Comparison of ENCODE assay signal across 21 cellular contexts in genomic region chr1:156461141-156461540, GRCh38. TPM values are rescaled to one million over a fixed set of nuclear protein-coding genes. Genes with fewer than 3 reads are reported as not detected.
DNase-seq lines count a peak whose midpoint lies in the region; ATAC-seq, FAIRE-seq and TF ChIP-seq lines count a peak whose summit lies in the region.
"Had no signal": no experiment of that assay in that cellular context is flagged by ENCODE, and none has a peak within 500 bp of the region (broad histone marks: within the 10 kb centered on the region; RNA-seq: fewer than 3 reads in every experiment).

No MANE protein-coding gene starts in this region.

- TF ChIP-seq CTCF in HepG2 (CRISPR knock-in tag; IDR thresholded peaks at IDR 0.05) (no peak), right lobe of liver (IDR thresholded peaks at IDR 0.05) (no peak), GM13977 (IDR thresholded peaks at IDR 0.05; ENCODE audit: extremely low read depth, insufficient read depth, missing control alignments) (no peak)

- WGBS in HepG2 (ENCODE audit: low lambda C conversion rate) = 3% methylated on average over 4 of the region's 4 CpGs
- 47% methylated on average over 3 of the region's 4 CpGs for WGBS in right lobe of liver (ENCODE audit: insufficient coverage, low coverage, low lambda C conversion rate, missing lambda C conversion rate)

- no peaks in the 10 kb centered on the region for H3K9me3 Mint-ChIP-seq in dendritic cell treated with granulocyte-macrophage colony-stimulating factor and Interleukin-4, amounts not matched to agents 40 ng/mL and 50 ng/mL, for 4 days
- H3K9me3 Mint-ChIP-seq: activated T-cell treated with anti-CD3 and anti-CD28 coated beads, Interleukin-2, amount 50 U/mL, for 72 hours; endodermal cell had no signal

- BruUV-seq in HepG2 (replicated peaks; lab: Mats Ljungman, UMichigan) = no TSS peak

- H3K4me1 Mint-ChIP-seq in dendritic cell treated with granulocyte-macrophage colony-stimulating factor and Interleukin-4, amounts not matched to agents 40 ng/mL and 50 ng/mL, for 4 days (ENCODE audit: low read depth) = peaks cover 46% of the 10 kb centered on the region

- no peak overlapping the region for H3K27ac ChIP-seq in HepG2 (ENCODE audit: extremely low read length, insufficient read depth, low read length)
- H3K27ac ChIP-seq in right lobe of liver = no peak overlapping the region
- H3K27ac ChIP-seq in rectal smooth muscle tissue (ENCODE audit: low read depth, low read length) = peak overlapping the region; percentile 9
- H3K27ac ChIP-seq: upper lobe of right lung had no signal

- TF ChIP-seq EP300 in HepG2 (IDR thresholded peaks at IDR 0.05; ENCODE audit: low read depth in 2 of 2, low read length in 2 of 2) (no peak), HepG2 (CRISPR knock-in tag; IDR thresholded peaks at IDR 0.05; ENCODE audit: borderline replicate concordance) (no peak)

- intact Hi-C loops in HepG2 (cut with micrococcal nuclease; ENCODE audit: unreplicated experiment) = no loop called here
- intact Hi-C loops in right lobe of liver (cut with DNase I) = loop anchor here (5.0 to 10.0 kb wide), 2 partner anchors 36 to 144 kb away; partner anchors contain the start of gene GPATCH4 (in 1 of the 2)
- intact Hi-C loops in dendritic cell treated with granulocyte-macrophage colony-stimulating factor and Interleukin-4, amounts not matched to agents 40 ng/mL and 50 ng/mL, for 4 days (cut with micrococcal nuclease) = no loop called here

- in situ Hi-C loops in HepG2 (cut with HindIII; ENCODE audit: extremely low pct_ligation_motif_present, low pct_unique_long_range_greater_than_20kb) (no loop called here), GM13977 (cut with MboI; ENCODE audit: low pct_unique_long_range_greater_than_20kb, low sequenced_read_pairs, unreplicated experiment) (no loop called here)

- no peak for TF ChIP-seq RAD21 in HepG2 (CRISPR knock-in tag; IDR thresholded peaks at IDR 0.05)

- H3K9ac ChIP-seq in HepG2 (ENCODE audit: insufficient read depth, low read depth, low read length) (no peak overlapping the region), rectal smooth muscle tissue (ENCODE audit: low read length) (no peak overlapping the region)

- H3K27ac Mint-ChIP-seq in dendritic cell treated with granulocyte-macrophage colony-stimulating factor and Interleukin-4, amounts not matched to agents 40 ng/mL and 50 ng/mL, for 4 days = peak overlapping the region; percentile 31
- H3K27ac Mint-ChIP-seq: activated T-cell treated with anti-CD3 and anti-CD28 coated beads, Interleukin-2, amount 50 U/mL, for 72 hours; endodermal cell had no signal

- H3K4me2 ChIP-seq in HepG2 (ENCODE audit: low read depth, low read length) = no peak overlapping the region

- no peaks in the 10 kb centered on the region for H3K79me2 ChIP-seq in HepG2 (ENCODE audit: insufficient read depth, low read length)

- TF ChIP-seq POLR2A in HepG2 (IDR thresholded peaks at IDR 0.05; ENCODE audit: insufficient read depth in 1 of 2, low read depth in 2 of 2, low read length in 2 of 2) (no peak), right lobe of liver (IDR thresholded peaks at IDR 0.05) (no peak)

- H3K27me3 ChIP-seq in HepG2 (ENCODE audit: control insufficient read depth in 1 of 2, insufficient read depth in 2 of 2, low read length in 2 of 2) (no peaks in the 10 kb centered on the region), right lobe of liver (no peaks in the 10 kb centered on the region), rectal smooth muscle tissue (ENCODE audit: control insufficient read depth, insufficient read depth, low read length) (no peaks in the 10 kb centered on the region)
- H3K27me3 ChIP-seq: upper lobe of right lung had no signal

- ATAC-seq in HepG2 (no peak), right lobe of liver (no peak), HG03159 (IDR thresholded peaks at IDR 0.05; ENCODE audit: unreplicated experiment) (no peak)
- ATAC-seq: activated T-cell treated with anti-CD3 and anti-CD28 coated beads, Interleukin-2, amount 50 U/mL, for 72 hours; left colon; mucosa of descending colon; upper lobe of right lung had no signal

- H3K4me3 Mint-ChIP-seq in dendritic cell treated with granulocyte-macrophage colony-stimulating factor and Interleukin-4, amounts not matched to agents 40 ng/mL and 50 ng/mL, for 4 days = no peak overlapping the region
- H3K4me3 Mint-ChIP-seq: activated T-cell treated with anti-CD3 and anti-CD28 coated beads, Interleukin-2, amount 50 U/mL, for 72 hours; endodermal cell had no signal

- H3K4me3 ChIP-seq in HepG2 (replicated peaks in 1 of 3; ENCODE audit: insufficient read depth in 1 of 3, low read depth in 2 of 3, low read length in 3 of 3) = no peak overlapping the region
- H3K4me3 ChIP-seq in right lobe of liver = no peak overlapping the region
- no peak overlapping the region for H3K4me3 ChIP-seq in rectal smooth muscle tissue (ENCODE audit: low read length)
- H3K4me3 ChIP-seq: mucosa of descending colon, upper lobe of right lung had no signal

- DNase-seq in HepG2 (ENCODE audit: low spot score) = peak; percentile 29
- DNase-seq in right lobe of liver = no peak
- no peak for DNase-seq in kidney glomerular epithelial cell (lab: John Stamatoyannopoulos, UW)
- DNase-seq in GM13977 (ENCODE audit: low spot score) = no peak
- DNase-seq in NCI-H146 treated with DMSO at 0.1 percent for 48 hours (lab: John Stamatoyannopoulos, UW; ENCODE audit: unreplicated experiment) = no peak
- DNase-seq: activated CD4-positive, alpha-beta T cell treated with anti-CD3 and anti-CD28 coated beads, Interleukin-2, amount 50 U/mL, for 4 hours; activated T-cell treated with anti-CD3 and anti-CD28 coated beads, Interleukin-2, amount 50 U/mL, for 72 hours; cerebellar nuclear complex; COR-L47; EL; endodermal cell; left colon; mucosa of descending colon; NCI-H1436 treated with DMSO at 0.1 percent for 48 hours; NCI-H226; RPMI8226; small intestine; upper lobe of right lung had no signal

- POLR2A ChIA-PET in HepG2 (lab: Yijun Ruan, JAX) = interaction anchor here (0.6 to 5.4 kb wide), 2 partner anchors 10 to 41 kb away, joined by 3 to 93 read pairs; partner anchors contain the start of gene MEF2D

- peaks cover 53% of the 10 kb centered on the region for H3K36me3 Mint-ChIP-seq in dendritic cell treated with granulocyte-macrophage colony-stimulating factor and Interleukin-4, amounts not matched to agents 40 ng/mL and 50 ng/mL, for 4 days (ENCODE audit: low read depth)

- CTCF ChIA-PET in HepG2 (lab: Yijun Ruan, JAX; ENCODE audit: low intra/inter-chr PET ratio, low total read pairs) = no interaction called here

- H2AFZ ChIP-seq in HepG2 (ENCODE audit: low read length) = no peak overlapping the region

- H3K36me3 ChIP-seq in HepG2 (replicated peaks in 1 of 2; ENCODE audit: control insufficient read depth in 1 of 2, insufficient read depth in 2 of 2, low read length in 2 of 2) (no peaks in the 10 kb centered on the region; a peak in 1 of 5 replicates), right lobe of liver (no peaks in the 10 kb centered on the region), rectal smooth muscle tissue (ENCODE audit: control insufficient read depth, insufficient read depth, low read length) (no peaks in the 10 kb centered on the region)

- H3K4me1 ChIP-seq in HepG2 (ENCODE audit: insufficient read depth, low read length) (peaks cover 45% of the 10 kb centered on the region), right lobe of liver (no peaks in the 10 kb centered on the region), rectal smooth muscle tissue (ENCODE audit: control insufficient read depth, insufficient read depth, low read length) (peaks cover 12% of the 10 kb centered on the region)

- H3K9me3 ChIP-seq in HepG2 (ENCODE audit: low read length) (no peaks in the 10 kb centered on the region), right lobe of liver (no peaks in the 10 kb centered on the region)
- H3K9me3 ChIP-seq: mucosa of descending colon, upper lobe of right lung had no signal

- no peaks in the 10 kb centered on the region for H3K27me3 Mint-ChIP-seq in dendritic cell treated with granulocyte-macrophage colony-stimulating factor and Interleukin-4, amounts not matched to agents 40 ng/mL and 50 ng/mL, for 4 days

- H4K20me1 ChIP-seq in HepG2 (ENCODE audit: insufficient read depth, low read length) = no peaks in the 10 kb centered on the region

- no peak for FAIRE-seq in HepG2 (lab: Jason Lieb, UNC)
- FAIRE-seq: small intestine had no signal

TF ChIP-seq in HepG2, 621 proteins besides CTCF, POLR2A, EP300 and RAD21 (continues in another document):
- no peak for TF ChIP-seq SOX6 (IDR thresholded peaks at IDR 0.05)
- TF ChIP-seq SOX6 (CRISPR knock-in tag; IDR thresholded peaks at IDR 0.05) = 0 out of 2 replicates have a peak, but pooled peaks have one; percentile 13
- TF ChIP-seq SOX13 (IDR thresholded peaks at IDR 0.05) = no peak
- peak in 1 of 2 experiments; percentile 36; a peak in 1 of 4 replicates for TF ChIP-seq SOX13 (CRISPR knock-in tag; conservative IDR thresholded peaks at IDR 0.05 in 1 of 2, IDR thresholded peaks at IDR 0.05 in 1 of 2)
- peak; percentile 29; the same call in 1 of the 2 replicates for TF ChIP-seq TCF7 (IDR thresholded peaks at IDR 0.05; ENCODE audit: low read depth)
- peak; percentile 83 for TF ChIP-seq BHLHE40 (IDR thresholded peaks at IDR 0.05; ENCODE audit: low read length)

RNA-seq across cellular contexts. Expression of gene MEF2D, which starts 39.4 kb away (rescaled TPM):
- 1.3 and 1.6 TPM in 2 replicates for total RNA-seq in HepG2 (2016; rRNA removed; fragmentation: Illumina TruSeq; extraction: Trizol)
- total RNA-seq in HepG2 (2016; cell fraction: cytosol; rRNA removed; fragmentation: Illumina TruSeq; extraction: Trizol; ENCODE audit: low read depth) = 0.10 and 0.18 TPM in 2 replicates
- total RNA-seq in HepG2 (2016; cell fraction: insoluble cytoplasmic fraction; rRNA removed; fragmentation: Illumina TruSeq; extraction: Trizol) = 0.94 and 1.4 TPM in 2 replicates
- total RNA-seq in HepG2 (2016; cell fraction: membrane; rRNA removed; fragmentation: Illumina TruSeq; extraction: Trizol) = 0.86 and 1.1 TPM in 2 replicates
- total RNA-seq in HepG2 (2016; cell fraction: nucleus; rRNA removed; fragmentation: Illumina TruSeq; extraction: Trizol) = 1.6 and 2.1 TPM in 2 replicates
- 3.9 and 4.8 TPM in 2 replicates for polyA plus RNA-seq in HepG2 (2011; rRNA removed)
- 3.4 and 4.5 TPM in 2 replicates for polyA plus RNA-seq in HepG2 (2011; cell fraction: cytosol; rRNA removed)
- 16.7 and 19.0 TPM in 2 replicates for polyA plus RNA-seq in HepG2 (2011; cell fraction: nucleus; rRNA removed)
- polyA plus RNA-seq in HepG2 (2012) = 7.2 and 7.9 TPM in 2 replicates
- polyA plus RNA-seq in HepG2 (2016; cell fraction: cytosol; fragmentation: Illumina TruSeq; extraction: Trizol; ENCODE audit: low read depth) = 0.14 and 0.24 TPM in 2 replicates
- 2.7 and 4.2 TPM in 2 replicates for polyA plus RNA-seq in HepG2 (2016; cell fraction: insoluble cytoplasmic fraction; fragmentation: Illumina TruSeq; extraction: Trizol; ENCODE audit: low read depth)
- polyA plus RNA-seq in HepG2 (2016; cell fraction: membrane; fragmentation: Illumina TruSeq; extraction: Trizol; ENCODE audit: low read depth) = 0.64 and 0.70 TPM in 2 replicates
- polyA plus RNA-seq in HepG2 (2016; cell fraction: nucleus; fragmentation: Illumina TruSeq; extraction: Trizol; ENCODE audit: insufficient read depth, low read depth) = 5.2 and 6.2 TPM in 2 replicates
- 6.9 and 12.7 TPM in 2 replicates for polyA minus RNA-seq in HepG2 (2011; rRNA and poly(A)+ RNA removed; ENCODE audit: low replicate concordance)
- polyA minus RNA-seq in HepG2 (2011; cell fraction: cytosol; rRNA and poly(A)+ RNA removed) = 4.3 and 7.2 TPM in 2 replicates
- polyA minus RNA-seq in HepG2 (2011; cell fraction: nucleus; rRNA and poly(A)+ RNA removed) = 5.4 and 6.3 TPM in 2 replicates
- 10 to 100 TPM; 13.3 to 17.1 (median 15.0) TPM for total RNA-seq in right lobe of liver

Comparison
In these comparisons a context has a peak if more than half of its experiments do, and no peak if none do; other contexts are left out.
1. intact Hi-C loops: an anchor here in right lobe of liver (5.0 to 10.0 kb wide); none called in HepG2 and dendritic cell treated with granulocyte-macrophage colony-stimulating factor and Interleukin-4, amounts not matched to agents 40 ng/mL and 50 ng/mL, for 4 days.